In genomic region chr10:67098460-67098859, GRCh38 we compare ENCODE assay signal across 1 cellular context.
TF ChIP-seq lines count a peak whose summit lies in the region.

No MANE protein-coding gene starts in this region.

TF ChIP-seq in GM23338, 12 proteins besides CTCF, POLR2A, EP300 and RAD21 (continued from another document):
- TF ChIP-seq ZNF462 (CRISPR knock-in tag; IDR thresholded peaks at IDR 0.05) (no peak), NANOG (IDR thresholded peaks at IDR 0.05; ENCODE audit: borderline replicate concordance) (no peak), EZH2phosphoT487 (IDR thresholded peaks at IDR 0.05; ENCODE audit: unreplicated experiment) (no peak), ETS1 (IDR thresholded peaks at IDR 0.05) (no peak), ZNF331 (CRISPR knock-in tag; IDR thresholded peaks at IDR 0.05; ENCODE audit: low read depth) (no peak), CREB1 (CRISPR knock-in tag; IDR thresholded peaks at IDR 0.05; ENCODE audit: low read depth) (no peak)
